2 cellular contexts compared by ENCODE assay signal in genomic region chr2:101846973-101847372, GRCh38.
A peak's percentile ranks its signal among the peaks of the same experiment; 100 is the strongest.
TF ChIP-seq lines count a peak whose summit lies in the region.

No MANE protein-coding gene starts in this region.

TF ChIP-seq in IMR-90, 13 proteins besides CTCF, POLR2A, EP300 and RAD21:
- TF ChIP-seq CHD1 (IDR thresholded peaks at IDR 0.05; ENCODE audit: low read depth, low read length), result no peak
- no peak for TF ChIP-seq USF2 (IDR thresholded peaks at IDR 0.05; ENCODE audit: low read depth, low read length)
- TF ChIP-seq MXI1 (IDR thresholded peaks at IDR 0.05; ENCODE audit: borderline replicate concordance, low read depth, low read length), result no peak
- no peak for TF ChIP-seq NFE2L2 (IDR thresholded peaks at IDR 0.05; ENCODE audit: low read depth, low read length)
- no peak for TF ChIP-seq ELK1 (IDR thresholded peaks at IDR 0.05; ENCODE audit: borderline replicate concordance, low read depth, low read length)
- no peak for TF ChIP-seq SMC3 (IDR thresholded peaks at IDR 0.05; ENCODE audit: low read depth, low read length)
- no peak for TF ChIP-seq CEBPB (IDR thresholded peaks at IDR 0.05; ENCODE audit: low read depth, low read length)
- TF ChIP-seq BHLHE40 (IDR thresholded peaks at IDR 0.05; ENCODE audit: low read depth, low read length), result no peak

TF ChIP-seq in K562, 482 proteins besides CTCF, POLR2A, EP300 and RAD21:
- 0 out of 2 replicates have a peak, but pooled peaks have one; percentile 4 for TF ChIP-seq RFX1 (IDR thresholded peaks at IDR 0.05)
- TF ChIP-seq FOXM1 (IDR thresholded peaks at IDR 0.05; ENCODE audit: low read depth), result no peak
- no peak for TF ChIP-seq FOXM1 (CRISPR knock-in tag; IDR thresholded peaks at IDR 0.05; ENCODE audit: low read depth)
TF ChIP-seq in K562: peak in this region for 1.
